ENCODE assay signal across 14 cellular contexts in the genomic region with DNA sequence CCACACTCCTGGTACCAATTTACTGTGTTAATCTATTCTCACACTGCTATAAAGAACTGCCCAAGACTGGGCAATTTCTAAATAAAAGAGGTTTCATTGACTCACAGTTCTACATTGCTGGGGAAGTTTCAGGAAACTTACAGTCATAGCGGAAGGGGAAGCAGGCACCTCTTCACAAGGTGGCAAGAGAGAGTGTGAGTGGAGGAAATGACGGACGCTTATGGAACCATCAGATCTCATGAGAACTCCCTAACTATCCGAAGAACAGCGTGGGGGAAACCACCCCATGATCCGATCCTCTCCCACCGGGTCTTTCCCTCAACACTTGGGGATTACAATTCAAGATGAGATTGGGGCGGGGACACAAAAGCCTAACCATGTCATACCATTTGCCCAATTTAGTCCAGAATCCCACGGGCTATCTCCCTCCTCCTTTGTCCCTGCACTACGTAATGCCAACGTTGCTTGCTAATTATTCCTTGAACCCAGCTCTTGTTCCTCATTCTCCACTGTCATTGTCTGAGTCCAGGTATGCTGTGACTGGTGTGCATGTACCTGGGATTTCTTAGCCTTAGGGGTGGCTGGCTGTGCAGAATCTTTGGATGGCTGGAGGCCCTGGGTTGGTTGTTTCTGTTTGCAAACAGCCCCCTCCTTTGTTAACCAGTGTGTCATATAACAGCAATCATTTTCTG. TPM values are rescaled to one million over a fixed set of nuclear protein-coding genes. Genes with fewer than 3 reads are reported as not detected.
DNase-seq lines count a peak whose midpoint lies in the region; ATAC-seq and TF ChIP-seq lines count a peak whose summit lies in the region.
"Had no signal": no experiment of that assay in that cellular context is flagged by ENCODE, and none has a peak within 500 bp of the region (broad histone marks: within the 10 kb centered on the region; RNA-seq: fewer than 3 reads in every experiment).

No MANE protein-coding gene starts in this region.

- CTCF ChIA-PET in activated CD8-positive, alpha-beta memory T cell treated with anti-CD3 and anti-CD28 coated beads, Interleukin-2, amount 10 ng/mL, durations not matched to agents 7 days and 5 days (lab: Charles Lee) = no interaction called here

- H3K4me3 Mint-ChIP-seq in activated CD8-positive, alpha-beta memory T cell treated with anti-CD3 and anti-CD28 coated beads, Interleukin-2, amount 10 ng/mL, durations not matched to agents 7 days and 5 days = no peak overlapping the region
- H3K4me3 Mint-ChIP-seq in T-helper 17 cell = no peak overlapping the region
- H3K4me3 Mint-ChIP-seq in neural crest cell = peak overlapping the region; percentile 31
- H3K4me3 Mint-ChIP-seq: CD4-positive, alpha-beta memory T cell; GM23338 had no signal

- H3K27me3 Mint-ChIP-seq in activated CD8-positive, alpha-beta memory T cell treated with anti-CD3 and anti-CD28 coated beads, Interleukin-2, amount 10 ng/mL, durations not matched to agents 7 days and 5 days = peaks cover 12% of the 10 kb centered on the region
- H3K27me3 Mint-ChIP-seq in T-helper 17 cell (no peaks in the 10 kb centered on the region), neural crest cell (ENCODE audit: low read depth) (peaks cover 34% of the 10 kb centered on the region)
- H3K27me3 Mint-ChIP-seq: B cell; CD4-positive, alpha-beta memory T cell had no signal

- DNase-seq in activated CD8-positive, alpha-beta memory T cell treated with anti-CD3 and anti-CD28 coated beads, Interleukin-2, amount 50 U/mL, for 48 hours = peak; percentile 13
- DNase-seq in activated CD8-positive, alpha-beta memory T cell treated with anti-CD3 and anti-CD28 coated beads, Interleukin-2, amount 10 ng/mL, durations not matched to agents 7 days and 5 days = no peak
- DNase-seq in T-helper 17 cell = no peak
- no peak for DNase-seq in neural crest cell (ENCODE audit: low read depth, low spot score)
- no peak for DNase-seq in stimulated activated CD4-positive, alpha-beta T cell treated with anti-CD3 and anti-CD28 coated beads, Interleukin-4, amount 100 ng/mL, for 24 hours
- no peak for DNase-seq in brain microvascular endothelial cell
- DNase-seq in T1000 (lab: John Stamatoyannopoulos, UW) = no peak
- DNase-seq: C1 segment of cervical spinal cord; CD4-positive, alpha-beta memory T cell; DMS79; H7 had no signal

- no peaks in the 10 kb centered on the region for H3K36me3 ChIP-seq in brain microvascular endothelial cell (replicated peaks)

- no peaks in the 10 kb centered on the region for H3K9me3 ChIP-seq in T-helper 17 cell (ENCODE audit: control insufficient read depth, low read length, poor library complexity, severe bottlenecking)

- no peak for ATAC-seq in activated CD8-positive, alpha-beta memory T cell treated with anti-CD3 and anti-CD28 coated beads, Interleukin-2, amount 10 ng/mL, durations not matched to agents 7 days and 5 days
- no peak for ATAC-seq in T-helper 17 cell
- ATAC-seq: GM23338 had no signal

- H3K4me3 ChIP-seq in brain microvascular endothelial cell (ENCODE audit: low read depth, low read length) = no peak overlapping the region
- H3K4me3 ChIP-seq: GM23338 had no signal

- H3K36me3 Mint-ChIP-seq in activated CD8-positive, alpha-beta memory T cell treated with anti-CD3 and anti-CD28 coated beads, Interleukin-2, amount 10 ng/mL, durations not matched to agents 7 days and 5 days = peaks cover 10% of the 10 kb centered on the region
- H3K36me3 Mint-ChIP-seq in T-helper 17 cell (ENCODE audit: low read depth) = no peaks in the 10 kb centered on the region
- H3K36me3 Mint-ChIP-seq in neural crest cell (ENCODE audit: low read depth) = no peaks in the 10 kb centered on the region
- H3K36me3 Mint-ChIP-seq: CD4-positive, alpha-beta memory T cell had no signal

- peaks cover 14% of the 10 kb centered on the region for H3K4me1 Mint-ChIP-seq in activated CD8-positive, alpha-beta memory T cell treated with anti-CD3 and anti-CD28 coated beads, Interleukin-2, amount 10 ng/mL, durations not matched to agents 7 days and 5 days
- H3K4me1 Mint-ChIP-seq in T-helper 17 cell (peaks cover 6% of the 10 kb centered on the region), neural crest cell (peaks cover 5% of the 10 kb centered on the region)

- no peak for TF ChIP-seq CTCF in neural crest cell (conservative IDR thresholded peaks at IDR 0.05)
- no peak for TF ChIP-seq CTCF in brain microvascular endothelial cell (IDR thresholded peaks at IDR 0.05; ENCODE audit: low read depth, low read length, missing control alignments)

- H3K27ac ChIP-seq in brain microvascular endothelial cell = no peak overlapping the region

- H3K27ac Mint-ChIP-seq in activated CD8-positive, alpha-beta memory T cell treated with anti-CD3 and anti-CD28 coated beads, Interleukin-2, amount 10 ng/mL, durations not matched to agents 7 days and 5 days = no peak overlapping the region
- H3K27ac Mint-ChIP-seq in T-helper 17 cell = peak overlapping the region; percentile 16
- H3K27ac Mint-ChIP-seq in neural crest cell (ENCODE audit: unreplicated experiment) = no peak overlapping the region
- H3K27ac Mint-ChIP-seq: B cell; CD4-positive, alpha-beta memory T cell; GM23338 had no signal

- peaks cover 8% of the 10 kb centered on the region for H3K27me3 ChIP-seq in brain microvascular endothelial cell (replicated peaks)

- in situ Hi-C loops in brain microvascular endothelial cell (cut with HindIII; ENCODE audit: low pct_ligation_motif_present, low sequenced_read_pairs) = no loop called here

- no peaks in the 10 kb centered on the region for H3K9me3 Mint-ChIP-seq in activated CD8-positive, alpha-beta memory T cell treated with anti-CD3 and anti-CD28 coated beads, Interleukin-2, amount 10 ng/mL, durations not matched to agents 7 days and 5 days (ENCODE audit: low read depth)
- H3K9me3 Mint-ChIP-seq in neural crest cell = no peaks in the 10 kb centered on the region

RNA-seq across cellular contexts. Expression of a gene that starts 3.4 kb away (rescaled TPM):
- 1 to 10 TPM; 1.6 to 2.6 TPM for total RNA-seq in activated CD8-positive, alpha-beta memory T cell treated with anti-CD3 and anti-CD28 coated beads, Interleukin-2, amount 10 ng/mL, durations not matched to agents 7 days and 5 days
- total RNA-seq in T-helper 17 cell (1 to 10 TPM in 1 of 2 donors, under 1 TPM in 1; 0.89 to 1.5 TPM), neural crest cell (1.9 TPM in 2 replicates)
- total RNA-seq: G401, GM23338 had no signal

RNA-seq across cellular contexts. Expression of a gene that starts 22.9 kb away (rescaled TPM):
- total RNA-seq in activated CD8-positive, alpha-beta memory T cell treated with anti-CD3 and anti-CD28 coated beads, Interleukin-2, amount 10 ng/mL, durations not matched to agents 7 days and 5 days = 10 to 100 TPM; 52.5 to 68.9 TPM
- 10 to 100 TPM; 48.7 to 51.7 TPM for total RNA-seq in T-helper 17 cell
- total RNA-seq in neural crest cell = 117 and 122 TPM in 2 replicates
